25 cellular contexts compared by ENCODE assay signal in genomic region chr1:224133741-224134299, GRCh38.
"Had no signal": no experiment of that assay in that cellular context is flagged by ENCODE, and none has a peak within 500 bp of the region (broad histone marks: within the 10 kb centered on the region; RNA-seq: fewer than 3 reads in every experiment).

No MANE protein-coding gene starts in this region.

- ATAC-seq: gastrocnemius medialis; heart right ventricle; left ventricle myocardium superior; naive thymus-derived CD4-positive, alpha-beta T cell; psoas muscle; right lobe of liver; stimulated activated memory B cell treated with anti-CD40 and anti-IgM and Interleukin-4, amounts not matched to agents 10 μg/mL and 1 μg/mL and 100 μg/mL, for 72 hours had no signal

- FAIRE-seq: colon, endothelial cell of umbilical vein had no signal

- H3K27ac Mint-ChIP-seq: dendritic cell treated with granulocyte-macrophage colony-stimulating factor and Interleukin-4, amounts not matched to agents 40 ng/mL and 50 ng/mL, for 4 days; endodermal cell; immature natural killer cell; naive thymus-derived CD4-positive, alpha-beta T cell; nephron progenitor cell; stimulated activated memory B cell treated with anti-CD40 and anti-IgM and Interleukin-4, amounts not matched to agents 10 μg/mL and 1 μg/mL and 100 μg/mL, for 72 hours; stimulated activated naive CD8-positive, alpha-beta T cell treated with anti-CD3 and anti-CD28 coated beads, Interleukin-15, Interleukin-2, amounts not matched to agents 100 ng/mL and 50 ng/mL, for 24 hours had no signal

- H3K4me1 ChIP-seq: gastrocnemius medialis, heart right ventricle, psoas muscle, spleen, transverse colon had no signal

- H3K9me3 Mint-ChIP-seq: dendritic cell treated with granulocyte-macrophage colony-stimulating factor and Interleukin-4, amounts not matched to agents 40 ng/mL and 50 ng/mL, for 4 days; immature natural killer cell; naive thymus-derived CD4-positive, alpha-beta T cell; stimulated activated memory B cell treated with anti-CD40 and anti-IgM and Interleukin-4, amounts not matched to agents 10 μg/mL and 1 μg/mL and 100 μg/mL, for 72 hours; stimulated activated naive CD8-positive, alpha-beta T cell treated with anti-CD3 and anti-CD28 coated beads, Interleukin-15, Interleukin-2, amounts not matched to agents 100 ng/mL and 50 ng/mL, for 24 hours had no signal

- H3K4me3 Mint-ChIP-seq: dendritic cell treated with granulocyte-macrophage colony-stimulating factor and Interleukin-4, amounts not matched to agents 40 ng/mL and 50 ng/mL, for 4 days; endodermal cell; immature natural killer cell; naive thymus-derived CD4-positive, alpha-beta T cell; nephron progenitor cell; stimulated activated memory B cell treated with anti-CD40 and anti-IgM and Interleukin-4, amounts not matched to agents 10 μg/mL and 1 μg/mL and 100 μg/mL, for 72 hours; stimulated activated naive CD8-positive, alpha-beta T cell treated with anti-CD3 and anti-CD28 coated beads, Interleukin-15, Interleukin-2, amounts not matched to agents 100 ng/mL and 50 ng/mL, for 24 hours had no signal

- H3K4me3 ChIP-seq: gastrocnemius medialis, heart right ventricle, lung, psoas muscle, right lobe of liver, spleen, transverse colon had no signal

- DNase-seq: cerebellar nuclear complex; endodermal cell; gastrocnemius medialis; heart right ventricle; immature natural killer cell; kidney; left cardiac atrium; left ventricle myocardium superior; mesendoderm; naive thymus-derived CD4-positive, alpha-beta T cell; nephron progenitor cell; psoas muscle; retina; right lobe of liver; spleen; stimulated activated CD4-positive, alpha-beta T cell treated with anti-CD3 and anti-CD28 coated beads, Interleukin-15, amount 100 ng/mL, for 24 hours; stimulated activated CD4-positive, alpha-beta T cell treated with anti-CD3 and anti-CD28 coated beads, Interleukin-1b, Interleukin-23, amount 100 ng/mL, for 48 hours; stimulated activated CD4-positive, alpha-beta T cell treated with anti-CD3 and anti-CD28 coated beads, Interleukin-4, amount 100 ng/mL, for 24 hours; transverse colon had no signal

- H3K27ac ChIP-seq: gastrocnemius medialis, heart right ventricle, psoas muscle, right lobe of liver, spleen, transverse colon had no signal

- H3K27me3 ChIP-seq: gastrocnemius medialis, heart right ventricle, right lobe of liver, spleen, transverse colon had no signal

- H3K27me3 Mint-ChIP-seq: dendritic cell treated with granulocyte-macrophage colony-stimulating factor and Interleukin-4, amounts not matched to agents 40 ng/mL and 50 ng/mL, for 4 days; naive thymus-derived CD4-positive, alpha-beta T cell; stimulated activated memory B cell treated with anti-CD40 and anti-IgM and Interleukin-4, amounts not matched to agents 10 μg/mL and 1 μg/mL and 100 μg/mL, for 72 hours; stimulated activated naive CD8-positive, alpha-beta T cell treated with anti-CD3 and anti-CD28 coated beads, Interleukin-15, Interleukin-2, amounts not matched to agents 100 ng/mL and 50 ng/mL, for 24 hours had no signal

- H3K4me1 Mint-ChIP-seq: endodermal cell, immature natural killer cell, nephron progenitor cell had no signal

- H3K9me3 ChIP-seq: gastrocnemius medialis, psoas muscle, right lobe of liver, spleen, transverse colon had no signal
